In genomic region chr2:43226955-43227829, GRCh38 we compare ENCODE assay signal across 8 cellular contexts. TPM values are rescaled to one million over a fixed set of nuclear protein-coding genes. Genes with fewer than 3 reads are reported as not detected.
DNase-seq lines count a peak whose midpoint lies in the region; ATAC-seq lines count a peak whose summit lies in the region.

No MANE protein-coding gene starts in this region.

- peaks cover 48% of the 10 kb centered on the region for H3K36me3 Mint-ChIP-seq in activated CD8-positive, alpha-beta T cell treated with anti-CD3 and anti-CD28 coated beads, Interleukin-2, amount 10 ng/mL, durations not matched to agents 7 days and 5 days (ENCODE audit: low read depth)
- peaks cover 26% of the 10 kb centered on the region for H3K36me3 Mint-ChIP-seq in memory B cell

- CTCF ChIA-PET in activated CD8-positive, alpha-beta T cell treated with anti-CD3 and anti-CD28 coated beads, Interleukin-2, amount 10 ng/mL, durations not matched to agents 7 days and 5 days (lab: Charles Lee): interaction anchor here (0.7 to 16.3 kb wide), 20 partner anchors 9 to 369 kb away, joined by 3 to 666 read pairs (median 8); partner anchors contain the start of gene THADA

- H3K9me3 ChIP-seq in effector memory CD4-positive, alpha-beta T cell (ENCODE audit: control insufficient read depth, low read length): no peaks in the 10 kb centered on the region

- peak overlapping the region; percentile 95 for H3K4me3 ChIP-seq in effector memory CD4-positive, alpha-beta T cell (ENCODE audit: insufficient read depth, low read depth, low read length, poor library complexity, severe bottlenecking)

- peaks cover 18% of the 10 kb centered on the region for H3K4me1 ChIP-seq in effector memory CD4-positive, alpha-beta T cell (ENCODE audit: control insufficient read depth, insufficient read depth, low read length, poor library complexity, severe bottlenecking)

- peak overlapping the region; percentile 87 for H3K27ac Mint-ChIP-seq in activated CD8-positive, alpha-beta T cell treated with anti-CD3 and anti-CD28 coated beads, Interleukin-2, amount 10 ng/mL, durations not matched to agents 7 days and 5 days
- peak overlapping the region; percentile 95 for H3K27ac Mint-ChIP-seq in memory B cell

- H3K9me3 Mint-ChIP-seq in activated CD8-positive, alpha-beta T cell treated with anti-CD3 and anti-CD28 coated beads, Interleukin-2, amount 10 ng/mL, durations not matched to agents 7 days and 5 days (ENCODE audit: insufficient read depth): no peaks in the 10 kb centered on the region
- no peaks in the 10 kb centered on the region for H3K9me3 Mint-ChIP-seq in memory B cell

- H3K27me3 ChIP-seq in effector memory CD4-positive, alpha-beta T cell (replicated peaks; ENCODE audit: control insufficient read depth, insufficient read depth, low read length, poor library complexity, severe bottlenecking): no peaks in the 10 kb centered on the region

- ATAC-seq in HG03045 (IDR thresholded peaks at IDR 0.05; ENCODE audit: unreplicated experiment): peak; percentile 18
- ATAC-seq in activated CD8-positive, alpha-beta T cell treated with anti-CD3 and anti-CD28 coated beads, Interleukin-2, amount 10 ng/mL, durations not matched to agents 7 days and 5 days: peak; percentile 14
- ATAC-seq in memory B cell (ENCODE audit: low read depth): peak; percentile 25

- peaks cover 43% of the 10 kb centered on the region for H3K36me3 ChIP-seq in effector memory CD4-positive, alpha-beta T cell (ENCODE audit: control insufficient read depth, insufficient read depth, low read length)

- POLR2A ChIA-PET in activated CD8-positive, alpha-beta T cell treated with anti-CD3 and anti-CD28 coated beads, Interleukin-2, amount 10 ng/mL, durations not matched to agents 7 days and 5 days (lab: Charles Lee): interaction anchor here (0.6 to 12.9 kb wide), 26 partner anchors 8 to 416 kb away, joined by 3 to 622 read pairs (median 4); no protein-coding TSS in a partner anchor

- H3K4me3 Mint-ChIP-seq in activated CD8-positive, alpha-beta T cell treated with anti-CD3 and anti-CD28 coated beads, Interleukin-2, amount 10 ng/mL, durations not matched to agents 7 days and 5 days: peak overlapping the region; percentile 98
- H3K4me3 Mint-ChIP-seq in memory B cell: peak overlapping the region; percentile 93

- peak overlapping the region; percentile 91 for H3K27ac ChIP-seq in effector memory CD4-positive, alpha-beta T cell (ENCODE audit: insufficient read depth, low read length, poor library complexity, severe bottlenecking)

- no peaks in the 10 kb centered on the region for H3K27me3 Mint-ChIP-seq in activated CD8-positive, alpha-beta T cell treated with anti-CD3 and anti-CD28 coated beads, Interleukin-2, amount 10 ng/mL, durations not matched to agents 7 days and 5 days (ENCODE audit: low read depth)
- no peaks in the 10 kb centered on the region for H3K27me3 Mint-ChIP-seq in memory B cell

- H3K4me1 Mint-ChIP-seq in activated CD8-positive, alpha-beta T cell treated with anti-CD3 and anti-CD28 coated beads, Interleukin-2, amount 10 ng/mL, durations not matched to agents 7 days and 5 days (ENCODE audit: low read depth): peaks cover 25% of the 10 kb centered on the region
- H3K4me1 Mint-ChIP-seq in memory B cell: peaks cover 31% of the 10 kb centered on the region

- DNase-seq in NCI-H187 (lab: John Stamatoyannopoulos, UW) (peak; percentile 75 to 84), NCI-H187 treated with DMSO at 0.1 percent for 48 hours (lab: John Stamatoyannopoulos, UW) (no peak), NCI-H524 treated with DMSO at 0.1 percent for 48 hours (lab: John Stamatoyannopoulos, UW) (peak; percentile 10), memory B cell (ENCODE audit: low spot score in 2 of 2) (peak; percentile 47 to 70)
- DNase-seq in activated CD8-positive, alpha-beta T cell treated with anti-CD3 and anti-CD28 coated beads, Interleukin-2, amount 10 ng/mL, durations not matched to agents 7 days and 5 days: peak; percentile 72
- DNase-seq in effector memory CD4-positive, alpha-beta T cell: peak; percentile 32 to 44 (median 33)
- DNase-seq in stimulated activated CD4-positive, alpha-beta T cell treated with anti-CD3 and anti-CD28 coated beads, TNF-alpha, amount 100 ng/mL, for 48 hours (ENCODE audit: low read depth in 3 of 3): peak; percentile 42 to 66 (median 44)

RNA-seq across cellular contexts. Expression of gene ZFP36L2, which starts 0.8 kb away (rescaled TPM):
- 100 to 1,000 TPM; 166 TPM for total RNA-seq in activated CD8-positive, alpha-beta T cell treated with anti-CD3 and anti-CD28 coated beads, Interleukin-2, amount 10 ng/mL, durations not matched to agents 7 days and 5 days
